Comparison of ENCODE assay signal across 9 cellular contexts in genomic region chr12:76762556-76762955, GRCh38. TPM values are rescaled to one million over a fixed set of nuclear protein-coding genes. Genes with fewer than 3 reads are reported as not detected.
DNase-seq lines count a peak whose midpoint lies in the region; ATAC-seq and TF ChIP-seq lines count a peak whose summit lies in the region.
"Had no signal": no experiment of that assay in that cellular context is flagged by ENCODE, and none has a peak within 500 bp of the region (broad histone marks: within the 10 kb centered on the region; RNA-seq: fewer than 3 reads in every experiment).

No MANE protein-coding gene starts in this region.

- no peaks in the 10 kb centered on the region for H3K36me3 ChIP-seq in OCI-LY7 (ENCODE audit: insufficient read depth, low read length)

- no peaks in the 10 kb centered on the region for H3K9me2 ChIP-seq in OCI-LY7 (ENCODE audit: insufficient read depth, low read length)

- H3K4me1 ChIP-seq in OCI-LY7 (ENCODE audit: insufficient read depth, low read length, poor library complexity, severe bottlenecking), result peaks cover 17% of the 10 kb centered on the region

- H3K4me3 ChIP-seq in OCI-LY7 (ENCODE audit: low read depth, low read length, poor library complexity, severe bottlenecking) (peak overlapping the region; percentile 94), fibroblast of the aortic adventitia (ENCODE audit: low read depth, low read length) (no peak overlapping the region)

- TF ChIP-seq CTCF in OCI-LY7 (conservative IDR thresholded peaks at IDR 0.05; ENCODE audit: low read length) (no peak), fibroblast of the aortic adventitia (IDR thresholded peaks at IDR 0.05; ENCODE audit: insufficient read depth, low read length) (no peak)

- H3K27ac ChIP-seq in OCI-LY7 (ENCODE audit: low read depth, low read length, poor library complexity, severe bottlenecking), result no peak overlapping the region

- peak; percentile 59 for DNase-seq in NCI-H82 (lab: John Stamatoyannopoulos, UW)
- no peak for DNase-seq in NCI-H82 treated with DMSO at 0.1 percent for 48 hours (lab: John Stamatoyannopoulos, UW; ENCODE audit: unreplicated experiment)
- no peak for DNase-seq in OCI-LY7 (ENCODE audit: low spot score)
- DNase-seq in fibroblast of the aortic adventitia (ENCODE audit: low read depth), result peak; percentile 14
- peak; percentile 21 for DNase-seq in retina
- DNase-seq in effector CD4-positive, alpha-beta T cell, result no peak
- DNase-seq: NCI-H187 treated with DMSO at 0.1 percent for 48 hours had no signal

- H2AFZ ChIP-seq in OCI-LY7 (ENCODE audit: low read length), result no peak overlapping the region; the same call in 1 of the 2 replicates

- POLR2A ChIA-PET in OCI-LY7 (lab: Charles Lee), result interaction anchor here (0.9 to 2.6 kb wide), 5 partner anchors 15 to 230 kb away, joined by 3 to 18 read pairs (median 5); no protein-coding TSS in a partner anchor

- CTCF ChIA-PET in OCI-LY7 (lab: Charles Lee; ENCODE audit: unreplicated experiment), result interaction anchor here (0.8 kb wide), 1 partner anchor 9 kb away, joined by 3 read pairs; no protein-coding TSS in a partner anchor

- no TSS peak for BruUV-seq in OCI-LY7 (replicated peaks; lab: Mats Ljungman, UMichigan)

- H3K9me3 ChIP-seq in OCI-LY7 (ENCODE audit: low read length), result no peaks in the 10 kb centered on the region

- H3K79me2 ChIP-seq in OCI-LY7 (ENCODE audit: insufficient read depth, low read depth, low read length), result peaks cover 32% of the 10 kb centered on the region

- ATAC-seq in HG02973 (IDR thresholded peaks at IDR 0.05; ENCODE audit: unreplicated experiment), result no peak
- ATAC-seq in GM18870 (IDR thresholded peaks at IDR 0.05; ENCODE audit: unreplicated experiment), result no peak

- peak overlapping the region; percentile 73 for H3K4me2 ChIP-seq in OCI-LY7 (ENCODE audit: low read length)

- intact Hi-C loops in OCI-LY7 (cut with micrococcal nuclease; ENCODE audit: unreplicated experiment), result loop anchor here (5.0 to 10.0 kb wide), 4 partner anchors 205 to 1248 kb away; partner anchors contain the start of genes BBS10, KRR1 and OSBPL8

- peaks cover 3% of the 10 kb centered on the region; the same call in 1 of the 2 replicates for H4K20me1 ChIP-seq in OCI-LY7 (ENCODE audit: insufficient read depth, low read length)

RNA-seq across cellular contexts. Expression of gene ZDHHC17, which starts 1.4 kb away (rescaled TPM):
- total RNA-seq in OCI-LY7 (2014; rRNA removed; shearing (Covaris generic)), result 24.0 and 27.4 TPM in 2 replicates
- total RNA-seq in OCI-LY7 (2022) (32.8 and 34.0 TPM in 2 replicates), fibroblast of the aortic adventitia (ENCODE audit: low replicate concordance) (33.3 and 34.3 TPM in 2 replicates)

Comparison
In these comparisons a context has a peak if more than half of its experiments do, and no peak if none do; other contexts are left out.
1. DNase-seq: peak in NCI-H82 (single experiment), fibroblast of the aortic adventitia (single experiment) and retina (single experiment); none in NCI-H82 treated with DMSO at 0.1 percent for 48 hours (single experiment), OCI-LY7 (single experiment) and effector CD4-positive, alpha-beta T cell (single experiment).